8 cellular contexts compared by ENCODE assay signal in the genomic region with DNA sequence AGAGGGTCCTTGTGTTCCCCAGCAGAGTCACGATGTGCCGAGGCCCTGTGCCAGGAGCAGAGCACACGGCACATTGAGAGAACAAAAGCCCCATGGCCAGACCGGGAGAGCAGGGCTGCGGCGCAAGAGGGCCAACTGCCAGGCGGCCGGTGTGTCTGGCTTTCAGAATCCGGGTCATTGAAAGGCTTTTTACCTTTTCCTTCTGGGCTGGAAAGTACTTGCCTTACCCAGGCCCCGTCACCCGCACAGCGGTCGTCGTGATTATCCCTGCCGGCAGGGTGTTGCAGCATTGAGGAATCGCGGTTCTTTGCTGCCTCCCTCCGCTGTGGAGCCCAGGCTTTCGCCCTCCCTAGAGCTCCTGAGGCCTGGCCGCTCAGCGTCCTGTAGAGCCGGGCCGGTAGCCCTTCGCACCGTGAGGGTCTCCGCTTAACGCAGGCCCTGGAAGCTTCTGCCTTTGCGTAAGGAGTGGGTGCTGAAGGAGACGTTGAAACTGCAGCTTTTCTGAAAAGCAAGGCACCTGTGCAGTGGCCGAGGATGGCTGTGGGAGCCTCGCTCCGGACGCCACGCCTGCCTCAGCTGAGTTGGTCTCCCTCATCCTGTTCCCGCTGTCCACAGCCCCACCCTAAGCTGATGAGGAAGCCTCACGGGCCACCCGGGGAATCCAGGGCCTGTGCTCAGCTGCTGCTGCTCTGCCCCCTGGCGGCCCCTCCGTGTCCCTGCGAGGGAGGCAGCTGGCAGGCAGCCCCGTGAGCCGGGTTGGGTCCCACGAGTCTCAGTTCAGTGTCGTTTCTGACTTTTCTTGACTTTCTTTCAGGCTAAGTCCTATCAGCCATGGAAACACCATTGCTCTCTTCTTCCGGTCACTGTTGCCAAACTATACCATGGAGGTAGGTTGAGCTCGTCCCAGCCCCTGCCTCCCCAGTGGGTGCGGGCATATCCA. TPM values are rescaled to one million over a fixed set of nuclear protein-coding genes. Genes with fewer than 3 reads are reported as not detected.
DNase-seq lines count a peak whose midpoint lies in the region; ATAC-seq and TF ChIP-seq lines count a peak whose summit lies in the region.

No MANE protein-coding gene starts in this region.

- H2AFZ ChIP-seq in osteoblast (ENCODE audit: low read length) = no peak overlapping the region

- no peak overlapping the region for H3K4me2 ChIP-seq in osteoblast (ENCODE audit: insufficient read depth, low read length)

- H4K20me1 ChIP-seq in osteoblast (ENCODE audit: insufficient read depth, low read length) = peaks cover 19% of the 10 kb centered on the region

- no peaks in the 10 kb centered on the region for H3K79me2 ChIP-seq in osteoblast (ENCODE audit: insufficient read depth, low read length)

- no peak overlapping the region for H3K4me3 ChIP-seq in gastroesophageal sphincter
- H3K4me3 ChIP-seq in osteoblast (ENCODE audit: insufficient read depth, low read length) = no peak overlapping the region

- WGBS in gastroesophageal sphincter (ENCODE audit: low coverage in 1 of 2), 2 donors = 40 to 67% methylated on average over 1 to 10 of the region's 47 CpGs

- ATAC-seq in gastroesophageal sphincter = peak; percentile 88

- in situ Hi-C loops in SK-MEL-5 (cut with HindIII; ENCODE audit: low pct_unique_long_range_greater_than_20kb, low sequenced_read_pairs) = no loop called here

- TF ChIP-seq EP300 in gastroesophageal sphincter (IDR thresholded peaks at IDR 0.05) = no peak

- no peak for TF ChIP-seq POLR2A in gastroesophageal sphincter (IDR thresholded peaks at IDR 0.05)

- peaks cover 0 to 11% (median 6%) of the 10 kb centered on the region in 3 donors for H3K4me1 ChIP-seq in gastroesophageal sphincter
- peaks cover 3% of the 10 kb centered on the region for H3K4me1 ChIP-seq in osteoblast (ENCODE audit: insufficient read depth, low read length)

- H3K9me3 ChIP-seq in gastroesophageal sphincter = no peaks in the 10 kb centered on the region
- no peaks in the 10 kb centered on the region for H3K9me3 ChIP-seq in osteoblast (ENCODE audit: low read depth, low read length)

- peaks cover 0 to 83% of the 10 kb centered on the region in 2 donors for H3K36me3 ChIP-seq in gastroesophageal sphincter
- H3K36me3 ChIP-seq in osteoblast (ENCODE audit: insufficient read depth, low read length) = peaks cover 60% of the 10 kb centered on the region

- H3K27me3 ChIP-seq in gastroesophageal sphincter (no peaks in the 10 kb centered on the region), osteoblast (ENCODE audit: insufficient read depth, low read length) (no peaks in the 10 kb centered on the region)

- H3K27ac ChIP-seq in gastroesophageal sphincter = peak overlapping the region in 3 of 4 donors; percentile 33 to 54 (median 36)
- H3K27ac ChIP-seq in osteoblast (ENCODE audit: low read depth, low read length) = peak overlapping the region; percentile 25

- DNase-seq in COLO668 (lab: John Stamatoyannopoulos, UW; ENCODE audit: unreplicated experiment) (peak; percentile 72), HT-29 (ENCODE audit: low spot score) (peak; percentile 73), SK-MEL-5 (ENCODE audit: low read depth, low spot score) (peak; percentile 81), osteoblast (ENCODE audit: insufficient read length, low spot score, missing footprints) (peak; percentile 99), ureter (ENCODE audit: low spot score) (peak; percentile 76), NCI-H774 (lab: John Stamatoyannopoulos, UW) (no peak)
- DNase-seq in activated naive CD4-positive, alpha-beta T cell treated with Interleukin-2 at 50 U/mL for 16 hours = peak; percentile 72

- TF ChIP-seq CTCF in gastroesophageal sphincter (IDR thresholded peaks at IDR 0.05) (peak in 3 of 4 experiments; percentile 70 to 90 (median 76)), osteoblast (IDR thresholded peaks at IDR 0.05; ENCODE audit: extremely low read depth, low read depth, low read length) (peak; percentile 90)

RNA-seq across cellular contexts. Expression of a gene that starts 8.6 kb away (rescaled TPM):
- 5.2 and 5.3 TPM in 2 replicates for total RNA-seq in HT-29 (2014; rRNA removed; shearing (Covaris generic))
- 14.3 and 17.2 TPM in 2 replicates for total RNA-seq in SK-MEL-5 (2014; rRNA removed; shearing (Covaris generic))
- polyA plus RNA-seq in SK-MEL-5 (2015; cell fraction: cytosol; rRNA removed) = 17.8 and 19.9 TPM in 2 replicates
- polyA plus RNA-seq in SK-MEL-5 (2015; cell fraction: nucleus; rRNA removed) = 142 and 144 TPM in 2 replicates
- total RNA-seq in gastroesophageal sphincter (1 to 10 TPM; 1.0 to 7.3 (median 3.6) TPM), osteoblast (4.7 and 5.1 TPM in 2 replicates), ureter (12.3 TPM)

RNA-seq across cellular contexts. Expression of a gene that starts 13.1 kb away (rescaled TPM):
- 8.7 and 8.8 TPM in 2 replicates for total RNA-seq in HT-29 (2014; rRNA removed; shearing (Covaris generic))
- total RNA-seq in SK-MEL-5 (2014; rRNA removed; shearing (Covaris generic)) = 208 and 219 TPM in 2 replicates
- polyA plus RNA-seq in SK-MEL-5 (2015; cell fraction: cytosol; rRNA removed) = 303 and 343 TPM in 2 replicates
- 288 and 317 TPM in 2 replicates for polyA plus RNA-seq in SK-MEL-5 (2015; cell fraction: nucleus; rRNA removed)
- total RNA-seq in gastroesophageal sphincter (10 to 100 TPM in 2 of 4 donors, 1 to 10 TPM in 2; 5.3 to 11.8 (median 9.1) TPM), osteoblast (166 and 239 TPM in 2 replicates), ureter (4.1 TPM)

RNA-seq across cellular contexts. Expression of a gene that starts 36.7 kb away (rescaled TPM):
- 136 and 161 TPM in 2 replicates for total RNA-seq in HT-29 (2014; rRNA removed; shearing (Covaris generic))
- total RNA-seq in SK-MEL-5 (2014; rRNA removed; shearing (Covaris generic)) = 76.6 and 93.1 TPM in 2 replicates
- 78.5 and 82.3 TPM in 2 replicates for polyA plus RNA-seq in SK-MEL-5 (2015; cell fraction: cytosol; rRNA removed)
- polyA plus RNA-seq in SK-MEL-5 (2015; cell fraction: nucleus; rRNA removed) = 317 and 318 TPM in 2 replicates
- total RNA-seq in gastroesophageal sphincter (100 to 1,000 TPM; 118 to 165 (median 134) TPM), osteoblast (225 and 230 TPM in 2 replicates), ureter (224 TPM)

RNA-seq across cellular contexts. Expression of a gene that starts 38.5 kb away (rescaled TPM):
- total RNA-seq in HT-29 (2014; rRNA removed; shearing (Covaris generic)) = 207 and 227 TPM in 2 replicates
- 77.9 and 82.0 TPM in 2 replicates for total RNA-seq in SK-MEL-5 (2014; rRNA removed; shearing (Covaris generic))
- polyA plus RNA-seq in SK-MEL-5 (2015; cell fraction: cytosol; rRNA removed) = 92.1 and 107 TPM in 2 replicates
- 307 and 356 TPM in 2 replicates for polyA plus RNA-seq in SK-MEL-5 (2015; cell fraction: nucleus; rRNA removed)
- total RNA-seq in gastroesophageal sphincter (100 to 1,000 TPM in 1 of 4 donors, 10 to 100 TPM in 3; 86.3 to 116 (median 90.1) TPM), osteoblast (48.6 and 48.9 TPM in 2 replicates), ureter (45.9 TPM)

Comparison
In these comparisons a context has a peak if more than half of its experiments do, and no peak if none do; other contexts are left out.
1. RNA of a gene that starts 13.1 kb away (total RNA-seq): 208 to 219 TPM in SK-MEL-5 and 166 to 239 TPM in osteoblast; 5.3 to 11.8 TPM in gastroesophageal sphincter, 8.7 to 8.8 TPM in HT-29 and 4.1 TPM in ureter (single experiment); every median in the first group is over 10 times any median in the second.